17 cellular contexts compared by ENCODE assay signal in genomic region chr10:132138596-132138995, GRCh38. TPM values are rescaled to one million over a fixed set of nuclear protein-coding genes. Genes with fewer than 3 reads are reported as not detected.
"Had no signal": no experiment of that assay in that cellular context is flagged by ENCODE, and none has a peak within 500 bp of the region (broad histone marks: within the 10 kb centered on the region; RNA-seq: fewer than 3 reads in every experiment).

No MANE protein-coding gene starts in this region.

- H3K9ac ChIP-seq: SK-N-SH had no signal

- H3K27me3 ChIP-seq: ascending aorta, ovary had no signal

- ATAC-seq: activated CD8-positive, alpha-beta T cell treated with anti-CD3 and anti-CD28 coated beads for 36 hours; activated T-cell treated with anti-CD3 and anti-CD28 coated beads, Interleukin-2, amount 50 U/mL, for 4 hours; sciatic nerve had no signal

- H3K9me3 Mint-ChIP-seq: activated CD4-positive, alpha-beta T cell treated with anti-CD3 and anti-CD28 coated beads, Interleukin-2, amount 10 ng/mL, durations not matched to agents 24 days and 14 days; activated CD8-positive, alpha-beta T cell treated with anti-CD3 and anti-CD28 coated beads for 36 hours; activated T-cell treated with anti-CD3 and anti-CD28 coated beads, Interleukin-2, amount 50 U/mL, for 4 hours; immature natural killer cell; naive B cell; stimulated activated memory B cell treated with anti-CD40 and anti-IgM and Interleukin-4, amounts not matched to agents 10 μg/mL and 1 μg/mL and 100 μg/mL, for 72 hours; T-helper 2 cell treated with Interferon-gamma antibody and Interleukin-4, amounts not matched to agents 5 μg/mL and 100 μg/mL, for 36 hours had no signal

- H3K4me1 ChIP-seq: ascending aorta had no signal

- H3K4me3 ChIP-seq: ascending aorta, esophagus squamous epithelium, ovary, thoracic aorta had no signal

- H3K36me3 Mint-ChIP-seq: immature natural killer cell; naive B cell; stimulated activated memory B cell treated with anti-CD40 and anti-IgM and Interleukin-4, amounts not matched to agents 10 μg/mL and 1 μg/mL and 100 μg/mL, for 72 hours had no signal

- DNase-seq: activated CD4-positive, alpha-beta T cell treated with anti-CD3 and anti-CD28 coated beads, Interleukin-2, amount 10 ng/mL, durations not matched to agents 24 days and 14 days; activated CD8-positive, alpha-beta T cell treated with anti-CD3 and anti-CD28 coated beads for 36 hours; activated naive CD4-positive, alpha-beta T cell treated with anti-CD3 and anti-CD28 coated beads, Interleukin-2, amount 50 U/mL, for 16 hours; activated T-cell treated with anti-CD3 and anti-CD28 coated beads, Interleukin-2, amount 50 U/mL, for 4 hours; cerebellar nuclear complex; effector CD8-positive, alpha-beta T cell; esophagus squamous epithelium; immature natural killer cell; naive B cell; SK-N-SH; stimulated activated CD4-positive, alpha-beta T cell treated with anti-CD3 and anti-CD28 coated beads, Interleukin-4, amount 100 ng/mL, for 4 hours had no signal

- H3K27ac Mint-ChIP-seq: activated CD4-positive, alpha-beta T cell treated with anti-CD3 and anti-CD28 coated beads, Interleukin-2, amount 10 ng/mL, durations not matched to agents 24 days and 14 days; activated CD8-positive, alpha-beta T cell treated with anti-CD3 and anti-CD28 coated beads for 36 hours; immature natural killer cell; stimulated activated memory B cell treated with anti-CD40 and anti-IgM and Interleukin-4, amounts not matched to agents 10 μg/mL and 1 μg/mL and 100 μg/mL, for 72 hours; T-helper 2 cell treated with Interferon-gamma antibody and Interleukin-4, amounts not matched to agents 5 μg/mL and 100 μg/mL, for 36 hours had no signal

- H3K9me3 ChIP-seq: ascending aorta, esophagus squamous epithelium, ovary, SK-N-SH, thoracic aorta had no signal

- H3K4me3 Mint-ChIP-seq: activated CD4-positive, alpha-beta T cell treated with anti-CD3 and anti-CD28 coated beads, Interleukin-2, amount 10 ng/mL, durations not matched to agents 24 days and 14 days; activated CD8-positive, alpha-beta T cell treated with anti-CD3 and anti-CD28 coated beads for 36 hours; activated T-cell treated with anti-CD3 and anti-CD28 coated beads, Interleukin-2, amount 50 U/mL, for 4 hours; immature natural killer cell; naive B cell; stimulated activated memory B cell treated with anti-CD40 and anti-IgM and Interleukin-4, amounts not matched to agents 10 μg/mL and 1 μg/mL and 100 μg/mL, for 72 hours; T-helper 2 cell treated with Interferon-gamma antibody and Interleukin-4, amounts not matched to agents 5 μg/mL and 100 μg/mL, for 36 hours had no signal

- H3K27me3 Mint-ChIP-seq: activated CD4-positive, alpha-beta T cell treated with anti-CD3 and anti-CD28 coated beads, Interleukin-2, amount 10 ng/mL, durations not matched to agents 24 days and 14 days had no signal

- H3K4me1 Mint-ChIP-seq: activated CD4-positive, alpha-beta T cell treated with anti-CD3 and anti-CD28 coated beads, Interleukin-2, amount 10 ng/mL, durations not matched to agents 24 days and 14 days; immature natural killer cell; naive B cell; stimulated activated memory B cell treated with anti-CD40 and anti-IgM and Interleukin-4, amounts not matched to agents 10 μg/mL and 1 μg/mL and 100 μg/mL, for 72 hours had no signal

- H3K27ac ChIP-seq: ascending aorta, esophagus squamous epithelium, ovary, thoracic aorta had no signal

- H3K36me3 ChIP-seq: ascending aorta, esophagus squamous epithelium, ovary, thoracic aorta had no signal

- H3K4me2 ChIP-seq: SK-N-SH had no signal

RNA-seq across cellular contexts. Expression of gene DPYSL4, which starts 48.2 kb away (rescaled TPM):
- total RNA-seq: ascending aorta had no signal
- polyA plus RNA-seq: immature natural killer cell had no signal
